In the genomic region with DNA sequence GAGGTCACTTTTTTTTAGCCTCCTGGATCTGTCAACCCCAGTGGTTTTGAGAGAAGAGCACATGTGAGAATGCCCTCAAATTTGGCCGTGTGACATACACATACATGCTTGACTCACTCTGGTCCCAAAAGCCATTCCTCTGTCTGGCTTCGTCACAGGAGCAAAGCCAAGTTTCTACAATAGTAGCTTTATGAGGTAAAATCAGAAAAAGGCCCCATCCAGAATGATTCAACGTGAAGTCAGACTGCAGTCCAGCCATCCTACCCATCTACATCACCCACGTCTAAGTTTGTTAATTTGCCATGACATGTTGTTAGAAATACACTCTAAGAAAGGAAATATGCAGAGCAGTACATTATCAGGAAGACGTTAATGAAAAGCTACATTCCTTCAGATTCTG, we compare ENCODE assay signal across 18 cellular contexts.
A peak's percentile ranks its signal among the peaks of the same experiment; 100 is the strongest.
DNase-seq lines count a peak whose midpoint lies in the region; ATAC-seq and TF ChIP-seq lines count a peak whose summit lies in the region.
"Had no signal": no experiment of that assay in that cellular context is flagged by ENCODE, and none has a peak within 500 bp of the region (broad histone marks: within the 10 kb centered on the region; RNA-seq: fewer than 3 reads in every experiment).

No MANE protein-coding gene starts in this region.

- H3K4me1 Mint-ChIP-seq in type B pancreatic cell (ENCODE audit: unreplicated experiment): peaks cover 24% of the 10 kb centered on the region

- H3K36me3 ChIP-seq in left ventricle myocardium inferior (peaks cover 13% of the 10 kb centered on the region), ascending aorta (peaks cover 7 to 29% of the 10 kb centered on the region in 2 donors), colonic mucosa (no peaks in the 10 kb centered on the region)

- no peak overlapping the region for H3K27ac Mint-ChIP-seq in type B pancreatic cell
- H3K27ac Mint-ChIP-seq: activated T-cell treated with anti-CD3 and anti-CD28 coated beads, Interleukin-2, amount 50 U/mL, for 24 hours; endodermal cell had no signal

- H3K4me3 Mint-ChIP-seq in type B pancreatic cell: no peak overlapping the region
- H3K4me3 Mint-ChIP-seq: activated T-cell treated with anti-CD3 and anti-CD28 coated beads, Interleukin-2, amount 50 U/mL, for 24 hours; endodermal cell; IgD-negative memory B cell had no signal

- peak; percentile 23 for ATAC-seq in Right ventricle myocardium inferior
- ATAC-seq: body of pancreas had no signal

- H3K27ac ChIP-seq in left ventricle myocardium inferior (replicated peaks) (no peak overlapping the region), ascending aorta (peak overlapping the region; percentile 16 to 31), colonic mucosa (no peak overlapping the region)
- H3K27ac ChIP-seq: body of pancreas, spleen, suprapubic skin had no signal

- TF ChIP-seq CTCF in left ventricle myocardium inferior (IDR thresholded peaks at IDR 0.05; ENCODE audit: borderline replicate concordance) (no peak), ascending aorta (IDR thresholded peaks at IDR 0.05) (no peak), type B pancreatic cell (conservative IDR thresholded peaks at IDR 0.05) (no peak), colonic mucosa (IDR thresholded peaks at IDR 0.05) (no peak)

- peaks cover 4% of the 10 kb centered on the region for H3K4me1 ChIP-seq in left ventricle myocardium inferior
- peaks cover 0 to 4% of the 10 kb centered on the region in 2 donors for H3K4me1 ChIP-seq in ascending aorta
- H3K4me1 ChIP-seq in colonic mucosa: no peaks in the 10 kb centered on the region
- H3K4me1 ChIP-seq: body of pancreas, suprapubic skin had no signal

- H3K9me3 ChIP-seq in left ventricle myocardium inferior (replicated peaks): no peaks in the 10 kb centered on the region
- H3K9me3 ChIP-seq in ascending aorta: no peaks in the 10 kb centered on the region
- H3K9me3 ChIP-seq in colonic mucosa: no peaks in the 10 kb centered on the region
- H3K9me3 ChIP-seq: body of pancreas, spleen, suprapubic skin had no signal

- intact Hi-C loops in Right ventricle myocardium inferior (cut with DNase I): no loop called here
- intact Hi-C loops in left ventricle myocardium inferior (cut with micrococcal nuclease): no loop called here
- intact Hi-C loops in ascending aorta (cut with DNase I): no loop called here
- intact Hi-C loops in colonic mucosa (cut with DNase I): no loop called here

- DNase-seq in Right ventricle myocardium inferior (ENCODE audit: missing footprints): no peak
- no peak for DNase-seq in left ventricle myocardium inferior
- DNase-seq in ascending aorta (ENCODE audit: low spot score in 2 of 2): no peak
- peak; percentile 70 for DNase-seq in foreskin melanocyte
- DNase-seq in type B pancreatic cell (ENCODE audit: extremely low spot score, unreplicated experiment): no peak
- no peak for DNase-seq in colonic mucosa
- no peak for DNase-seq in middle frontal gyrus (ENCODE audit: extremely low spot score, low spot score)
- no peak for DNase-seq in stimulated activated naive CD4-positive, alpha-beta T cell treated with Interleukin-2 at 50 U/mL for 16 hours (lab: John Stamatoyannopoulos, UW)
- DNase-seq: activated CD4-positive, CD25-positive, alpha-beta regulatory T cell treated with anti-CD3 and anti-CD28 coated beads, Interleukin-2, amount 50 U/mL, for 72 hours; activated T-cell treated with anti-CD3 and anti-CD28 coated beads, Interleukin-2, amount 50 U/mL, for 24 hours; body of pancreas; endodermal cell; NCI-H1436; NCI-H446 treated with DMSO at 0.1 percent for 48 hours; OCI-M1; spleen had no signal

- H3K4me3 ChIP-seq in left ventricle myocardium inferior (no peak overlapping the region), ascending aorta (no peak overlapping the region), colonic mucosa (no peak overlapping the region)
- H3K4me3 ChIP-seq: body of pancreas, spleen, suprapubic skin had no signal

- peaks cover 6% of the 10 kb centered on the region for H3K9me3 Mint-ChIP-seq in type B pancreatic cell
- H3K9me3 Mint-ChIP-seq: activated T-cell treated with anti-CD3 and anti-CD28 coated beads, Interleukin-2, amount 50 U/mL, for 24 hours; endodermal cell; IgD-negative memory B cell had no signal

- H3K27me3 ChIP-seq in left ventricle myocardium inferior (ENCODE audit: low read depth): no peaks in the 10 kb centered on the region
- H3K27me3 ChIP-seq in ascending aorta: no peaks in the 10 kb centered on the region
- no peaks in the 10 kb centered on the region for H3K27me3 ChIP-seq in colonic mucosa
- H3K27me3 ChIP-seq: body of pancreas, spleen, suprapubic skin had no signal

- no peaks in the 10 kb centered on the region for H3K27me3 Mint-ChIP-seq in type B pancreatic cell
- H3K27me3 Mint-ChIP-seq: activated T-cell treated with anti-CD3 and anti-CD28 coated beads, Interleukin-2, amount 50 U/mL, for 24 hours; IgD-negative memory B cell had no signal

- H3K9ac ChIP-seq in colonic mucosa (ENCODE audit: low read depth in 2 of 2, low read length in 2 of 2): no peak overlapping the region

- peaks cover 19% of the 10 kb centered on the region for H3K36me3 Mint-ChIP-seq in type B pancreatic cell

Comparison
In these comparisons a context has a peak if more than half of its experiments do, and no peak if none do; other contexts are left out.
1. H3K27ac ChIP-seq: peak in ascending aorta (2 of 2); none in left ventricle myocardium inferior (single experiment) and colonic mucosa (single experiment).